In genomic region chr18:58297198-58297597, GRCh38 we compare ENCODE assay signal across 17 cellular contexts.
DNase-seq lines count a peak whose midpoint lies in the region; ATAC-seq, FAIRE-seq and TF ChIP-seq lines count a peak whose summit lies in the region.
"Had no signal": no experiment of that assay in that cellular context is flagged by ENCODE, and none has a peak within 500 bp of the region (broad histone marks: within the 10 kb centered on the region; RNA-seq: fewer than 3 reads in every experiment).

No MANE protein-coding gene starts in this region.

- ATAC-seq in HG03039 (IDR thresholded peaks at IDR 0.05; ENCODE audit: unreplicated experiment) (no peak), GM21786 (IDR thresholded peaks at IDR 0.05; ENCODE audit: unreplicated experiment) (no peak), body of pancreas (no peak)

- intact Hi-C loops in CD4-positive, alpha-beta memory T cell (cut with micrococcal nuclease) = no loop called here
- intact Hi-C loops in body of pancreas (cut with DNase I) = no loop called here

- H3K9ac ChIP-seq in astrocyte (ENCODE audit: low read length) = no peak overlapping the region

- peaks cover 0 to 8% of the 10 kb centered on the region in 2 donors for H3K27me3 Mint-ChIP-seq in CD4-positive, alpha-beta memory T cell
- H3K27me3 Mint-ChIP-seq in HFFc6 (ENCODE audit: insufficient read depth) (no peaks in the 10 kb centered on the region; the same call in 1 of the 2 replicates), astrocyte (ENCODE audit: low read depth, unreplicated experiment) (no peaks in the 10 kb centered on the region)
- H3K27me3 Mint-ChIP-seq: B cell, brain, IgD-negative memory B cell, type B pancreatic cell had no signal

- DNase-seq in CD4-positive, alpha-beta memory T cell = peak in 3 of 5 donors; percentile 29 to 40 (median 31)
- peak; percentile 90 for DNase-seq in HFFc6
- DNase-seq in astrocyte (ENCODE audit: low read depth) = peak; percentile 74
- DNase-seq in right atrium auricular region (ENCODE audit: low spot score) = no peak
- DNase-seq in stimulated activated CD4-positive, alpha-beta T cell treated with anti-CD3 and anti-CD28 coated beads, Interleukin-1b, Interleukin-23, amount 100 ng/mL, for 48 hours = no peak
- DNase-seq in body of pancreas = no peak
- DNase-seq: DMS79 treated with DMSO at 0.1 percent for 48 hours; heart right ventricle; naive thymus-derived CD8-positive, alpha-beta T cell; NCI-H1092 had no signal

- H2AFZ ChIP-seq in astrocyte (ENCODE audit: low read depth, low read length) = no peak overlapping the region

- peaks cover 63% of the 10 kb centered on the region for H3K79me2 ChIP-seq in astrocyte (ENCODE audit: insufficient read depth, low read length)

- no peak overlapping the region for H3K27ac ChIP-seq in CD4-positive, alpha-beta memory T cell (ENCODE audit: low read depth, low read length)
- no peak overlapping the region for H3K27ac ChIP-seq in astrocyte (ENCODE audit: low read depth, low read length)
- peak overlapping the region; percentile 6 to 64 for H3K27ac ChIP-seq in right atrium auricular region
- H3K27ac ChIP-seq in body of pancreas = no peak overlapping the region

- peak overlapping the region in 1 of 8 donors; percentile 27 for H3K4me3 Mint-ChIP-seq in CD4-positive, alpha-beta memory T cell
- H3K4me3 Mint-ChIP-seq in HFFc6 (no peak overlapping the region; the same call in 1 of the 2 replicates), astrocyte (ENCODE audit: unreplicated experiment) (no peak overlapping the region)
- H3K4me3 Mint-ChIP-seq: B cell; brain; IgD-negative memory B cell; naive thymus-derived CD8-positive, alpha-beta T cell; type B pancreatic cell had no signal

- H3K4me3 ChIP-seq in CD4-positive, alpha-beta memory T cell (ENCODE audit: low read length in 2 of 2) = no peak overlapping the region
- H3K4me3 ChIP-seq in astrocyte (ENCODE audit: insufficient read depth, low read depth, low read length) (no peak overlapping the region), right atrium auricular region (no peak overlapping the region), body of pancreas (no peak overlapping the region)
- H3K4me3 ChIP-seq: heart right ventricle had no signal

- TF ChIP-seq POLR2A in body of pancreas (IDR thresholded peaks at IDR 0.05) = no peak

- H3K27me3 ChIP-seq in CD4-positive, alpha-beta memory T cell (ENCODE audit: insufficient read depth, low read length) = no peaks in the 10 kb centered on the region
- H3K27me3 ChIP-seq in astrocyte (ENCODE audit: insufficient read depth, low read length) (no peaks in the 10 kb centered on the region), right atrium auricular region (no peaks in the 10 kb centered on the region), body of pancreas (no peaks in the 10 kb centered on the region)
- H3K27me3 ChIP-seq: heart right ventricle had no signal

- FAIRE-seq in astrocyte (lab: Jason Lieb, UNC) = peak; percentile 20
- FAIRE-seq: endometrium had no signal

- no peaks in the 10 kb centered on the region for H3K36me3 Mint-ChIP-seq in CD4-positive, alpha-beta memory T cell
- no peaks in the 10 kb centered on the region for H3K36me3 Mint-ChIP-seq in HFFc6 (ENCODE audit: low read depth)
- no peaks in the 10 kb centered on the region for H3K36me3 Mint-ChIP-seq in astrocyte (ENCODE audit: low read depth, unreplicated experiment)
- H3K36me3 Mint-ChIP-seq: IgD-negative memory B cell; naive thymus-derived CD8-positive, alpha-beta T cell had no signal

- CTCF ChIA-PET in CD4-positive, alpha-beta memory T cell (lab: Charles Lee; ENCODE audit: partially characterized antibody) = no interaction called here

- peaks cover 0 to 1% (median 0%) of the 10 kb centered on the region in 8 donors for H3K9me3 Mint-ChIP-seq in CD4-positive, alpha-beta memory T cell
- H3K9me3 Mint-ChIP-seq in HFFc6 = no peaks in the 10 kb centered on the region
- H3K9me3 Mint-ChIP-seq in astrocyte (ENCODE audit: unreplicated experiment) = no peaks in the 10 kb centered on the region
- H3K9me3 Mint-ChIP-seq: brain; naive thymus-derived CD8-positive, alpha-beta T cell; type B pancreatic cell had no signal

- POLR2A ChIA-PET in CD4-positive, alpha-beta memory T cell (lab: Charles Lee; ENCODE audit: partially characterized antibody) = no interaction called here

- H3K4me1 Mint-ChIP-seq in CD4-positive, alpha-beta memory T cell = peaks cover 5 to 22% (median 9%) of the 10 kb centered on the region in 4 donors
- H3K4me1 Mint-ChIP-seq in HFFc6 (ENCODE audit: low read depth) (peaks cover 24% of the 10 kb centered on the region), astrocyte (ENCODE audit: low read depth, unreplicated experiment) (peaks cover 15% of the 10 kb centered on the region)

- peak overlapping the region in 4 of 7 donors; percentile 10 to 78 (median 52) for H3K27ac Mint-ChIP-seq in CD4-positive, alpha-beta memory T cell
- H3K27ac Mint-ChIP-seq in HFFc6 = peak overlapping the region; percentile 75
- H3K27ac Mint-ChIP-seq in astrocyte (ENCODE audit: unreplicated experiment) = no peak overlapping the region
- H3K27ac Mint-ChIP-seq: B cell, IgD-negative memory B cell, type B pancreatic cell had no signal

- TF ChIP-seq CTCF in HFFc6 (IDR thresholded peaks at IDR 0.05) (no peak), astrocyte (IDR thresholded peaks at IDR 0.05; ENCODE audit: insufficient read depth, low read depth, low read length) (no peak), right atrium auricular region (IDR thresholded peaks at IDR 0.05) (no peak), body of pancreas (IDR thresholded peaks at IDR 0.05) (no peak)

- H3K4me2 ChIP-seq in astrocyte (ENCODE audit: low read length) = no peak overlapping the region

- peaks cover 76% of the 10 kb centered on the region for H4K20me1 ChIP-seq in astrocyte (ENCODE audit: insufficient read depth, low read length)

- 84 to 85% methylated on average over 4 of the region's 4 CpGs for WGBS in body of pancreas, 2 donors

- no peaks in the 10 kb centered on the region for H3K9me3 ChIP-seq in CD4-positive, alpha-beta memory T cell (ENCODE audit: control insufficient read depth in 1 of 2, low read length in 2 of 2)
- H3K9me3 ChIP-seq in astrocyte (ENCODE audit: insufficient read depth, low read depth, low read length) = no peaks in the 10 kb centered on the region
- H3K9me3 ChIP-seq in right atrium auricular region = no peaks in the 10 kb centered on the region
- no peaks in the 10 kb centered on the region for H3K9me3 ChIP-seq in body of pancreas
- H3K9me3 ChIP-seq: heart right ventricle had no signal

- H3K36me3 ChIP-seq in CD4-positive, alpha-beta memory T cell (ENCODE audit: insufficient read depth, low read length) = no peaks in the 10 kb centered on the region
- H3K36me3 ChIP-seq in astrocyte (ENCODE audit: insufficient read depth, low read length) (no peaks in the 10 kb centered on the region), right atrium auricular region (no peaks in the 10 kb centered on the region), body of pancreas (replicated peaks in 1 of 2; ENCODE audit: insufficient read depth in 1 of 2, low read depth in 2 of 2) (no peaks in the 10 kb centered on the region)
- H3K36me3 ChIP-seq: heart right ventricle had no signal

- no peaks in the 10 kb centered on the region for H3K4me1 ChIP-seq in CD4-positive, alpha-beta memory T cell (ENCODE audit: insufficient read depth, low read length)
- H3K4me1 ChIP-seq in astrocyte (ENCODE audit: insufficient read depth, low read length) = no peaks in the 10 kb centered on the region
- H3K4me1 ChIP-seq in right atrium auricular region = peaks cover 0 to 15% of the 10 kb centered on the region in 2 donors
- H3K4me1 ChIP-seq in body of pancreas = peaks cover 3% of the 10 kb centered on the region

Comparison
In these comparisons a context has a peak if more than half of its experiments do, and no peak if none do; other contexts are left out.
1. DNase-seq: peak in CD4-positive, alpha-beta memory T cell (3 of 5), HFFc6 (single experiment) and astrocyte (single experiment); none in right atrium auricular region (single experiment), stimulated activated CD4-positive, alpha-beta T cell treated with anti-CD3 and anti-CD28 coated beads, Interleukin-1b, Interleukin-23, amount 100 ng/mL, for 48 hours (single experiment) and body of pancreas (0 of 4).
2. H3K27ac ChIP-seq: peak in right atrium auricular region (2 of 2); none in CD4-positive, alpha-beta memory T cell (single experiment), astrocyte (single experiment) and body of pancreas (0 of 4).